Comparison of ENCODE assay signal across 1 cellular context in the genomic region with DNA sequence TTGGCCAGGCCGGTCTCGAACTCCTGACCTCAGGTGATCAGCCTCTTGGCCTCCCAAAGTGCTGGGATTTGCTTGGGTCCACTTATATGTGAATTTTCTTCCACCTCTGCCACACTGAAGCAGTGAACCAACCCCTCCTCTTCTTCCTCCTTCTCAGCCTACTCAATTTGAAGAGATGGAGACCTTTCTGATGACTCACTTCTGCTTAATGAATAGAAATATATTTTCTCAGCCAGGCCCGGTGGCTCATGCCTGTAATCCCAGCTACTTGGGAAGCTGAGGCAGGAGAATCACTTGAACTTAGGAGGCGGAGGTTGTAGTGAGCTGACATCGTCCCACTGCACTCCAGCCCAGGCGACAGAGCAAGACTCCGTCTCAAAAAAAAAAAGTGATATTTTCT.
TF ChIP-seq lines count a peak whose summit lies in the region.

No MANE protein-coding gene starts in this region.

TF ChIP-seq in SK-N-SH, 30 proteins besides CTCF, POLR2A, EP300 and RAD21:
- TF ChIP-seq MXI1 (IDR thresholded peaks at IDR 0.05; ENCODE audit: low read depth, low read length): no peak
- no peak for TF ChIP-seq NFIC (IDR thresholded peaks at IDR 0.05; ENCODE audit: borderline replicate concordance)
- no peak for TF ChIP-seq FOXM1 (IDR thresholded peaks at IDR 0.05; ENCODE audit: low read depth)
- TF ChIP-seq MEF2A (IDR thresholded peaks at IDR 0.05; ENCODE audit: borderline replicate concordance, low read depth): no peak
- TF ChIP-seq CHD2 (IDR thresholded peaks at IDR 0.05; ENCODE audit: low read length, partially characterized antibody): no peak
- TF ChIP-seq SMC3 (IDR thresholded peaks at IDR 0.05; ENCODE audit: low read depth, low read length): no peak
- no peak for TF ChIP-seq GATA2 (CRISPR knock-in tag; IDR thresholded peaks at IDR 0.05)
- no peak for TF ChIP-seq TEAD4 (IDR thresholded peaks at IDR 0.05; ENCODE audit: borderline replicate concordance, insufficient read depth)
- peak; percentile 12; the same call in 1 of the 2 replicates for TF ChIP-seq JUND (IDR thresholded peaks at IDR 0.05)
- TF ChIP-seq, protein P1, sequence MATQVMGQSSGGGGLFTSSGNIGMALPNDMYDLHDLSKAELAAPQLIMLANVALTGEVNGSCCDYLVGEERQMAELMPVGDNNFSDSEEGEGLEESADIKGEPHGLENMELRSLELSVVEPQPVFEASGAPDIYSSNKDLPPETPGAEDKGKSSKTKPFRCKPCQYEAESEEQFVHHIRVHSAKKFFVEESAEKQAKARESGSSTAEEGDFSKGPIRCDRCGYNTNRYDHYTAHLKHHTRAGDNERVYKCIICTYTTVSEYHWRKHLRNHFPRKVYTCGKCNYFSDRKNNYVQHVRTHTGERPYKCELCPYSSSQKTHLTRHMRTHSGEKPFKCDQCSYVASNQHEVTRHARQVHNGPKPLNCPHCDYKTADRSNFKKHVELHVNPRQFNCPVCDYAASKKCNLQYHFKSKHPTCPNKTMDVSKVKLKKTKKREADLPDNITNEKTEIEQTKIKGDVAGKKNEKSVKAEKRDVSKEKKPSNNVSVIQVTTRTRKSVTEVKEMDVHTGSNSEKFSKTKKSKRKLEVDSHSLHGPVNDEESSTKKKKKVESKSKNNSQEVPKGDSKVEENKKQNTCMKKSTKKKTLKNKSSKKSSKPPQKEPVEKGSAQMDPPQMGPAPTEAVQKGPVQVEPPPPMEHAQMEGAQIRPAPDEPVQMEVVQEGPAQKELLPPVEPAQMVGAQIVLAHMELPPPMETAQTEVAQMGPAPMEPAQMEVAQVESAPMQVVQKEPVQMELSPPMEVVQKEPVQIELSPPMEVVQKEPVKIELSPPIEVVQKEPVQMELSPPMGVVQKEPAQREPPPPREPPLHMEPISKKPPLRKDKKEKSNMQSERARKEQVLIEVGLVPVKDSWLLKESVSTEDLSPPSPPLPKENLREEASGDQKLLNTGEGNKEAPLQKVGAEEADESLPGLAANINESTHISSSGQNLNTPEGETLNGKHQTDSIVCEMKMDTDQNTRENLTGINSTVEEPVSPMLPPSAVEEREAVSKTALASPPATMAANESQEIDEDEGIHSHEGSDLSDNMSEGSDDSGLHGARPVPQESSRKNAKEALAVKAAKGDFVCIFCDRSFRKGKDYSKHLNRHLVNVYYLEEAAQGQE (IDR thresholded peaks at IDR 0.05; ENCODE audit: low read depth, low read length): no peak
- peak; percentile 39; the same call in 1 of the 2 replicates for TF ChIP-seq FOSL2 (IDR thresholded peaks at IDR 0.05; ENCODE audit: borderline replicate concordance, low read depth)
- TF ChIP-seq, protein P2, sequence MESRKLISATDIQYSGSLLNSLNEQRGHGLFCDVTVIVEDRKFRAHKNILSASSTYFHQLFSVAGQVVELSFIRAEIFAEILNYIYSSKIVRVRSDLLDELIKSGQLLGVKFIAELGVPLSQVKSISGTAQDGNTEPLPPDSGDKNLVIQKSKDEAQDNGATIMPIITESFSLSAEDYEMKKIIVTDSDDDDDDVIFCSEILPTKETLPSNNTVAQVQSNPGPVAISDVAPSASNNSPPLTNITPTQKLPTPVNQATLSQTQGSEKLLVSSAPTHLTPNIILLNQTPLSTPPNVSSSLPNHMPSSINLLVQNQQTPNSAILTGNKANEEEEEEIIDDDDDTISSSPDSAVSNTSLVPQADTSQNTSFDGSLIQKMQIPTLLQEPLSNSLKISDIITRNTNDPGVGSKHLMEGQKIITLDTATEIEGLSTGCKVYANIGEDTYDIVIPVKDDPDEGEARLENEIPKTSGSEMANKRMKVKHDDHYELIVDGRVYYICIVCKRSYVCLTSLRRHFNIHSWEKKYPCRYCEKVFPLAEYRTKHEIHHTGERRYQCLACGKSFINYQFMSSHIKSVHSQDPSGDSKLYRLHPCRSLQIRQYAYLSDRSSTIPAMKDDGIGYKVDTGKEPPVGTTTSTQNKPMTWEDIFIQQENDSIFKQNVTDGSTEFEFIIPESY (IDR thresholded peaks at IDR 0.05; ENCODE audit: borderline replicate concordance, low read depth): no peak
- no peak for TF ChIP-seq EZH2phosphoT487 (IDR thresholded peaks at IDR 0.05; ENCODE audit: borderline replicate concordance, low read depth)
- TF ChIP-seq, protein P3, sequence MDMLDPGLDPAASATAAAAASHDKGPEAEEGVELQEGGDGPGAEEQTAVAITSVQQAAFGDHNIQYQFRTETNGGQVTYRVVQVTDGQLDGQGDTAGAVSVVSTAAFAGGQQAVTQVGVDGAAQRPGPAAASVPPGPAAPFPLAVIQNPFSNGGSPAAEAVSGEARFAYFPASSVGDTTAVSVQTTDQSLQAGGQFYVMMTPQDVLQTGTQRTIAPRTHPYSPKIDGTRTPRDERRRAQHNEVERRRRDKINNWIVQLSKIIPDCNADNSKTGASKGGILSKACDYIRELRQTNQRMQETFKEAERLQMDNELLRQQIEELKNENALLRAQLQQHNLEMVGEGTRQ (IDR thresholded peaks at IDR 0.05; ENCODE audit: borderline replicate concordance, low read depth, low read length): no peak
